19 cellular contexts compared by ENCODE assay signal in the genomic region with DNA sequence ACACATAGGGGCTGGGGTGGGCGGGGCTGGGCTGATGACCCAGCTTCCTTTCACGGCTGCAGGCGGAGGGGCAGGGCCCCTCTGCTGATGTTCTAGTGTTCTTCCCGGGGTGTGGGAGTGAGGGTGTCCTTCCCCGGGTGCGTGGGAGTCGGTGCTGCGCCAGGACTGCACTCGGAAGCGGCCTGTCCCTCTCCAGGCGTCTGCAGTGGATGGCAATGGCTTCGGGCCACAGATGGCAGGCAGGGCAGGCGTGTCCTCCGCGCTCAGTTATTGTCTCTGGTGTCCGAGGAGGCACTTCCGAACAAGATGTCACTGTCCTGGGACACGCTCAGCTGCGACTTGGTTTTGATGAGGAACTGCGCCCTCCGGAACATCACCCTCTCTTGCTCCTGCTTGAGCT. TPM values are rescaled to one million over a fixed set of nuclear protein-coding genes. Genes with fewer than 3 reads are reported as not detected.
DNase-seq lines count a peak whose midpoint lies in the region; ATAC-seq, FAIRE-seq and TF ChIP-seq lines count a peak whose summit lies in the region.
"Had no signal": no experiment of that assay in that cellular context is flagged by ENCODE, and none has a peak within 500 bp of the region (broad histone marks: within the 10 kb centered on the region; RNA-seq: fewer than 3 reads in every experiment).

No MANE protein-coding gene starts in this region.

- ATAC-seq in HG03135 (IDR thresholded peaks at IDR 0.05; ENCODE audit: unreplicated experiment), result no peak
- ATAC-seq: A549, GM12878 had no signal

- H3K14ac ChIP-seq in H1 (ENCODE audit: insufficient read length), result no peak overlapping the region

- H3K27me3 ChIP-seq in NT2/D1 (ENCODE audit: insufficient read depth, insufficient read length) (no peaks in the 10 kb centered on the region), H1 (replicated peaks in 1 of 4; ENCODE audit: control insufficient read depth in 3 of 4, extremely low read depth in 1 of 4, insufficient read depth in 3 of 4, low read length in 3 of 4) (no peaks in the 10 kb centered on the region; a peak in 1 of 7 replicates), testis (no peaks in the 10 kb centered on the region)
- H3K27me3 ChIP-seq: BLaER1 had no signal

- intact Hi-C loops in testis (cut with DNase I; ENCODE audit: low total_unique reads), result no loop called here

- no peak overlapping the region for H2BK15ac ChIP-seq in H1 (ENCODE audit: low read length)

- 86% methylated on average over 16 of the region's 21 CpGs; no CpG with 5 or more reads in 1 of the 2 experiments for WGBS in H1 (ENCODE audit: extremely low coverage in 1 of 2, insufficient coverage in 1 of 2, insufficient read length in 1 of 2, insufficient replicate concordance in 2 of 2, low coverage in 1 of 2, low lambda C conversion rate in 2 of 2, missing lambda C conversion rate in 1 of 2), 2 experiments
- WGBS in testis, 2 donors, result 38 to 52% methylated on average over 10 to 21 of the region's 21 CpGs

- no peak overlapping the region for H3K4me2 ChIP-seq in H1 (ENCODE audit: insufficient read depth in 1 of 2, low read depth in 2 of 2, low read length in 2 of 2)
- H3K4me2 ChIP-seq: A549, BLaER1 had no signal

- TF ChIP-seq CTCF in H1 (IDR thresholded peaks at IDR 0.05; ENCODE audit: control extremely low read depth in 1 of 3, insufficient read depth in 1 of 3, low read depth in 1 of 3, low read length in 3 of 3) (no peak), neural crest cell (conservative IDR thresholded peaks at IDR 0.05) (no peak), testis (IDR thresholded peaks at IDR 0.05) (no peak)

- POLR2A ChIA-PET in H1 (lab: Charles Lee; ENCODE audit: partially characterized antibody), result interaction anchor here (1.2 kb wide), 1 partner anchor 12 kb away, joined by 3 read pairs; no protein-coding TSS in a partner anchor

- no peaks in the 10 kb centered on the region for H3K9me3 ChIP-seq in NT2/D1 (ENCODE audit: insufficient read depth, low read length)
- no peaks in the 10 kb centered on the region for H3K9me3 ChIP-seq in H1 (ENCODE audit: insufficient read depth in 2 of 2, low read depth in 1 of 2, low read length in 1 of 2)
- H3K9me3 ChIP-seq in testis, result no peaks in the 10 kb centered on the region
- H3K9me3 ChIP-seq: A549, BLaER1, HAP-1 had no signal

- no peaks in the 10 kb centered on the region for H3K23me2 ChIP-seq in H1 (ENCODE audit: low read depth, low read length)

- H3K27me3 Mint-ChIP-seq in neural crest cell (ENCODE audit: low read depth), result no peaks in the 10 kb centered on the region

- no peak overlapping the region for H3K4ac ChIP-seq in H1 (replicated peaks; ENCODE audit: insufficient read length, low read depth, low read length)

- no peaks in the 10 kb centered on the region for H3K4me1 ChIP-seq in NT2/D1 (ENCODE audit: insufficient read depth, insufficient read length)
- H3K4me1 ChIP-seq in H1 (replicated peaks in 1 of 4; ENCODE audit: control insufficient read depth in 3 of 4, insufficient read depth in 4 of 4, low read length in 3 of 4), result no peaks in the 10 kb centered on the region
- H3K4me1 ChIP-seq in testis, result peaks cover 16% of the 10 kb centered on the region
- H3K4me1 ChIP-seq: A549, BLaER1, HAP-1 had no signal

- H3K27ac ChIP-seq in H1 (ENCODE audit: low read depth, low read length), result no peak overlapping the region
- H3K27ac ChIP-seq in testis, result no peak overlapping the region
- H3K27ac ChIP-seq: 22Rv1, A549, BLaER1, HL-60 had no signal

- no peak overlapping the region for H2AK5ac ChIP-seq in H1 (ENCODE audit: low read depth, low read length)

- H3K36me3 Mint-ChIP-seq in neural crest cell (ENCODE audit: low read depth), result no peaks in the 10 kb centered on the region
- H3K36me3 Mint-ChIP-seq: CD14-positive monocyte; CD4-positive, alpha-beta memory T cell had no signal

- H3K9me3 Mint-ChIP-seq in neural crest cell, result no peaks in the 10 kb centered on the region
- H3K9me3 Mint-ChIP-seq: CD4-positive, alpha-beta memory T cell had no signal

- CTCF ChIA-PET in H1 (lab: Charles Lee; ENCODE audit: partially characterized antibody), result interaction anchor here (0.7 to 2.8 kb wide), 4 partner anchors 11 to 38 kb away, joined by 3 to 15 read pairs (median 10); no protein-coding TSS in a partner anchor

- H4K91ac ChIP-seq in H1 (replicated peaks; ENCODE audit: insufficient read length, low read length), result no peak overlapping the region

- no peaks in the 10 kb centered on the region for H3K79me1 ChIP-seq in H1 (ENCODE audit: low read depth, low read length)

- no peak overlapping the region for H4K8ac ChIP-seq in H1 (ENCODE audit: extremely low read depth, insufficient read depth, low read length)

- H3K4me3 ChIP-seq in NT2/D1 (ENCODE audit: insufficient read length, low read depth) (no peak overlapping the region), H1 (ENCODE audit: extremely low read depth in 1 of 4, insufficient read depth in 2 of 4, low read depth in 3 of 4, low read length in 4 of 4) (no peak overlapping the region), testis (peak overlapping the region in 1 of 2 donors; percentile 2)
- H3K4me3 ChIP-seq: A549, BLaER1, GM12878, HAP-1 had no signal

- no peaks in the 10 kb centered on the region for H4K20me1 ChIP-seq in H1 (replicated peaks in 1 of 2; ENCODE audit: control insufficient read depth in 1 of 2, insufficient read depth in 2 of 2, low read length in 2 of 2)
- H4K20me1 ChIP-seq: BLaER1 had no signal

- no peak overlapping the region for H4K5ac ChIP-seq in H1 (ENCODE audit: insufficient read length, low read depth, low read length)

- peak overlapping the region; percentile 12 for H3K9ac ChIP-seq in NT2/D1 (ENCODE audit: insufficient read length, low read depth)
- no peak overlapping the region for H3K9ac ChIP-seq in H1 (replicated peaks in 1 of 4; ENCODE audit: extremely low read depth in 1 of 4, low read depth in 3 of 4, low read length in 3 of 4)
- H3K9ac ChIP-seq: BLaER1 had no signal

- no peak overlapping the region; the same call in 1 of the 2 replicates for H2BK5ac ChIP-seq in H1 (ENCODE audit: low read depth, low read length)

- no peak overlapping the region for H3K4me3 Mint-ChIP-seq in neural crest cell
- H3K4me3 Mint-ChIP-seq: CD14-positive monocyte; CD4-positive, alpha-beta memory T cell had no signal

- H3K36me3 ChIP-seq in NT2/D1 (ENCODE audit: insufficient read depth, insufficient read length, low read length) (peaks cover 67% of the 10 kb centered on the region), H1 (ENCODE audit: control insufficient read depth in 2 of 4, insufficient read depth in 4 of 4, low read length in 3 of 4) (no peaks in the 10 kb centered on the region; a peak in 1 of 8 replicates), testis (ENCODE audit: low read depth, missing control alignments) (no peaks in the 10 kb centered on the region)
- H3K36me3 ChIP-seq: HAP-1 had no signal

- no peak overlapping the region for H3K18ac ChIP-seq in H1 (ENCODE audit: extremely low read depth, low read length)

- DNase-seq in NT2/D1 (ENCODE audit: low read depth, low spot score) (no peak), H1 (ENCODE audit: low read depth in 1 of 2, low spot score in 2 of 2) (no peak), neural crest cell (ENCODE audit: low read depth, low spot score) (no peak), testis (peak; percentile 87), erythroblast (lab: John Stamatoyannopoulos, UW) (no peak)
- DNase-seq in stimulated activated CD4-positive, alpha-beta T cell treated with anti-CD3 and anti-CD28 coated beads, Interleukin-4, amount 100 ng/mL, for 24 hours, result no peak
- DNase-seq: CD4-positive, alpha-beta memory T cell; DMS53; DND-41; EL had no signal

- no peak for TF ChIP-seq RAD21 in H1 (IDR thresholded peaks at IDR 0.05 in 1 of 2, conservative IDR thresholded peaks at IDR 0.05 in 1 of 2; ENCODE audit: low read depth in 2 of 2, low read length in 2 of 2)

- no peak overlapping the region for H2BK20ac ChIP-seq in H1 (ENCODE audit: low read length)

- no peak for TF ChIP-seq EP300 in H1 (IDR thresholded peaks at IDR 0.05; ENCODE audit: borderline replicate concordance in 1 of 2, low read depth in 2 of 2, low read length in 2 of 2)

- peaks cover 19% of the 10 kb centered on the region for H3K4me1 Mint-ChIP-seq in neural crest cell
- H3K4me1 Mint-ChIP-seq: CD14-positive monocyte; CD4-positive, alpha-beta memory T cell had no signal

- no peak overlapping the region for H3K56ac ChIP-seq in H1 (replicated peaks; ENCODE audit: insufficient read length, low read depth, low read length)

- no peak overlapping the region for H2BK120ac ChIP-seq in H1 (replicated peaks; ENCODE audit: low read depth, low read length)

- 0 out of 2 replicates have a peak overlapping the region, but pooled peaks have one; percentile 23 for H2BK12ac ChIP-seq in H1 (ENCODE audit: low read depth, low read length)

- no peak overlapping the region for H3K23ac ChIP-seq in H1 (ENCODE audit: insufficient read length)

- peak overlapping the region; percentile 86 for H3K27ac Mint-ChIP-seq in neural crest cell (ENCODE audit: unreplicated experiment)
- H3K27ac Mint-ChIP-seq: CD4-positive, alpha-beta memory T cell had no signal

- H2AFZ ChIP-seq in H1 (ENCODE audit: low read length), result no peak overlapping the region

- H3K79me2 ChIP-seq in H1 (ENCODE audit: control insufficient read depth in 1 of 2, insufficient read depth in 2 of 2, low read length in 2 of 2), result no peaks in the 10 kb centered on the region

- TF ChIP-seq POLR2A in H1 (IDR thresholded peaks at IDR 0.05; ENCODE audit: control extremely low read depth in 1 of 2, low read depth in 2 of 2, low read length in 2 of 2) (no peak), testis (IDR thresholded peaks at IDR 0.05) (no peak), erythroblast (IDR thresholded peaks at IDR 0.05; ENCODE audit: low read length) (no peak)

- no peak for FAIRE-seq in H1 (lab: Jason Lieb, UNC)
- FAIRE-seq: A549, GM12878, GM19239 had no signal

RNA-seq across cellular contexts. Expression of gene KCNG1, which starts 19.1 kb away (rescaled TPM):
- total RNA-seq in H1 (2021; fragmentation: NEBNext Ultra II Directional; extraction: Animal tissue kit (Norgen Biotek cat#: 25700)), result 16.0 and 17.2 TPM in 2 replicates
- polyA plus RNA-seq in H1 (2011; rRNA removed), result 18.0 and 35.0 TPM in 2 replicates
- 25.3 TPM for polyA plus RNA-seq in H1 (2011; cell fraction: cytosol; rRNA removed)
- 26.1 TPM for polyA plus RNA-seq in H1 (2011; cell fraction: nucleus; rRNA removed)
- 11.0 to 16.0 TPM (median 14.1 TPM) in 4 replicates for polyA plus RNA-seq in H1 (2012, experiment 1 of 2)
- 14.4 TPM for polyA plus RNA-seq in H1 (2012, experiment 2 of 2)
- polyA plus RNA-seq in H1 (2013, experiment 1 of 2), result 10.5 TPM
- 11.7 TPM for polyA plus RNA-seq in H1 (2013, experiment 2 of 2)
- 8.6 and 12.7 TPM in 2 replicates for polyA minus RNA-seq in H1 (2011; rRNA and poly(A)+ RNA removed)
- polyA minus RNA-seq in H1 (2011; cell fraction: cytosol; rRNA and poly(A)+ RNA removed), result 14.5 TPM
- 10.1 TPM for polyA minus RNA-seq in H1 (2011; cell fraction: nucleus; rRNA and poly(A)+ RNA removed)
- 4.5 and 5.8 TPM in 2 replicates for total RNA-seq in neural crest cell
- total RNA-seq in testis, result 10 to 100 TPM; 35.8 to 78.2 TPM
- polyA plus RNA-seq in testis (ENCODE audit: insufficient read depth, low read depth, low replicate concordance), result 20.9 TPM
- total RNA-seq: CD4-positive, alpha-beta memory T cell; GM12878 had no signal
- polyA plus RNA-seq: CD14-positive monocyte; CD4-positive, alpha-beta memory T cell; GM12878 had no signal

RNA-seq across cellular contexts. Expression of gene MOCS3, which starts 45.2 kb away (rescaled TPM):
- 6.1 and 6.3 TPM in 2 replicates for total RNA-seq in H1 (2021; fragmentation: NEBNext Ultra II Directional; extraction: Animal tissue kit (Norgen Biotek cat#: 25700))
- polyA plus RNA-seq in H1 (2011; rRNA removed), result 6.2 and 8.1 TPM in 2 replicates
- polyA plus RNA-seq in H1 (2011; cell fraction: cytosol; rRNA removed), result 6.4 TPM
- 4.9 TPM for polyA plus RNA-seq in H1 (2011; cell fraction: nucleus; rRNA removed)
- 2.8 to 4.9 TPM (median 4.3 TPM) in 4 replicates for polyA plus RNA-seq in H1 (2012, experiment 1 of 2)
- polyA plus RNA-seq in H1 (2012, experiment 2 of 2), result 4.4 TPM
- polyA plus RNA-seq in H1 (2013, experiment 1 of 2), result 3.5 TPM
- 3.3 TPM for polyA plus RNA-seq in H1 (2013, experiment 2 of 2)
- 7.7 and 8.5 TPM in 2 replicates for polyA minus RNA-seq in H1 (2011; rRNA and poly(A)+ RNA removed)
- polyA minus RNA-seq in H1 (2011; cell fraction: cytosol; rRNA and poly(A)+ RNA removed), result 4.9 TPM
- polyA minus RNA-seq in H1 (2011; cell fraction: nucleus; rRNA and poly(A)+ RNA removed), result 7.2 TPM
- total RNA-seq in neural crest cell, result 6.1 and 6.5 TPM in 2 replicates
- total RNA-seq in testis, result 1 to 10 TPM; 7.4 to 9.3 TPM
- 6.5 TPM for polyA plus RNA-seq in testis (ENCODE audit: insufficient read depth, low read depth, low replicate concordance)

RNA-seq across cellular contexts. Expression of gene DPM1, which starts 45.4 kb away (rescaled TPM):
- total RNA-seq in H1 (2021; fragmentation: NEBNext Ultra II Directional; extraction: Animal tissue kit (Norgen Biotek cat#: 25700)), result 57.0 and 61.1 TPM in 2 replicates
- polyA plus RNA-seq in H1 (2011; rRNA removed) (21.6 and 42.3 TPM in 2 replicates), testis (ENCODE audit: insufficient read depth, low read depth, low replicate concordance) (71.0 TPM)
- 60.2 TPM for polyA plus RNA-seq in H1 (2011; cell fraction: cytosol; rRNA removed)
- 12.3 TPM for polyA plus RNA-seq in H1 (2011; cell fraction: nucleus; rRNA removed)
- polyA plus RNA-seq in H1 (2012, experiment 1 of 2), result 44.2 to 56.2 TPM (median 49.1 TPM) in 4 replicates
- polyA plus RNA-seq in H1 (2012, experiment 2 of 2), result 19.1 TPM
- 52.4 TPM for polyA plus RNA-seq in H1 (2013, experiment 1 of 2)
- 53.5 TPM for polyA plus RNA-seq in H1 (2013, experiment 2 of 2)
- 12.4 and 19.3 TPM in 2 replicates for polyA minus RNA-seq in H1 (2011; rRNA and poly(A)+ RNA removed)
- 19.7 TPM for polyA minus RNA-seq in H1 (2011; cell fraction: cytosol; rRNA and poly(A)+ RNA removed)
- polyA minus RNA-seq in H1 (2011; cell fraction: nucleus; rRNA and poly(A)+ RNA removed), result 14.7 TPM
- total RNA-seq in neural crest cell (42.9 and 48.3 TPM in 2 replicates), testis (10 to 100 TPM; 44.5 to 54.3 TPM)
